Comparison of ENCODE assay signal across 11 cellular contexts in the genomic region with DNA sequence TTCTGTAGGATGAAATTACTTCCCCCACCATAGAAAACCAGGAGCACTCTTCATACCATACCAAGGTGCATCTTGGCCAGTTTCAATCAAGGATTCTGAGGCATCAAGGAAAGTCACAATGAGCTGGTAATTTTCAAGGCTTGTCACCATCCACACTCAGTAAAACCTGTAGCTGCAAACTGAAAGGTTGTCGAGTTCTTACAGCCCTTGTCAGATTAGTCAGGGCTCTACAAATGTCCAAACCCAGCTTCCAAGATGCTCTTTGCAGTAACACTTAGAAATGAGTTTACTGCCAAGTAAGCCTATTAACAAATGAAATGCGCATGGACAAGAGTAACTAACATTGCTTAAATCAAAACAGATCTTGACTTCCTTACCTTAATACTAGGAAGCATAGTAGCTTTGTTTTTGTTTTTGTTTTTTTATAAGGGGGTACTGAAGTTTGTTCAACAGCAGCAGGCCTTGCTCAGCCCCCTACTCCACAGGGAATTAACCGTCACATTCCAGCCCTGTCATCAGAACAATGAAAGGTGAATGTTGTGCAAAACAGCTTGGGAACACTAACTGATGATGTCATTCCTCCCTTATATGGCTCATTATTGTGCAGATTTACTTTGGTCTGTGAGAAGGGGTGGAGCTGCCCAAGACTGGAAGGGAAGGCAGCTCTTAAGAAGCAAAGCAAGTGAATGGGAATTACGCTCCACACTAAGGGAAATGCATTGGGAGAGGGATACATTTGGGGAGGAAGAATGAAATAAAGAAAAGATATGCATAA. TPM values are rescaled to one million over a fixed set of nuclear protein-coding genes. Genes with fewer than 3 reads are reported as not detected.
DNase-seq lines count a peak whose midpoint lies in the region; ATAC-seq and TF ChIP-seq lines count a peak whose summit lies in the region.
"Had no signal": no experiment of that assay in that cellular context is flagged by ENCODE, and none has a peak within 500 bp of the region (broad histone marks: within the 10 kb centered on the region; RNA-seq: fewer than 3 reads in every experiment).

No MANE protein-coding gene starts in this region.

- H3F3A ChIP-seq in PC-3 (ENCODE audit: low read length, unreplicated experiment): no peaks in the 10 kb centered on the region

- H3K27me3 Mint-ChIP-seq in effector memory CD8-positive, alpha-beta T cell: peaks cover 8 to 26% of the 10 kb centered on the region in 2 donors
- peaks cover 2% of the 10 kb centered on the region for H3K27me3 Mint-ChIP-seq in activated naive CD4-positive, alpha-beta T cell treated with anti-CD3 and anti-CD28 coated beads for 36 hours (ENCODE audit: low read depth)
- H3K27me3 Mint-ChIP-seq in naive thymus-derived CD4-positive, alpha-beta T cell: peaks cover 4 to 53% (median 6%) of the 10 kb centered on the region in 5 donors

- CTCF ChIA-PET in PC-3 (lab: Charles Lee): no interaction called here
- CTCF ChIA-PET in activated naive CD4-positive, alpha-beta T cell treated with anti-CD3 and anti-CD28 coated beads for 36 hours (lab: Charles Lee): interaction anchor here (0.7 to 1.0 kb wide), 2 partner anchors 9 to 41 kb away, joined by 3 read pairs; no protein-coding TSS in a partner anchor
- CTCF ChIA-PET in naive thymus-derived CD4-positive, alpha-beta T cell (lab: Charles Lee): interaction anchor here (0.6 kb wide), 1 partner anchor 241 kb away, joined by 4 read pairs; no protein-coding TSS in a partner anchor

- BruUV-seq in PC-3 (replicated peaks; lab: Mats Ljungman, UMichigan): no TSS peak

- H3K79me2 ChIP-seq in PC-3 (ENCODE audit: low read length): no peaks in the 10 kb centered on the region

- no peaks in the 10 kb centered on the region for H3K27me3 ChIP-seq in PC-3 (ENCODE audit: low read length)
- H3K27me3 ChIP-seq in foreskin keratinocyte: peaks cover 4% of the 10 kb centered on the region
- no peaks in the 10 kb centered on the region for H3K27me3 ChIP-seq in neuron (ENCODE audit: insufficient read depth, low read length)
- H3K27me3 ChIP-seq in naive thymus-derived CD4-positive, alpha-beta T cell (ENCODE audit: control insufficient read depth in 2 of 2, insufficient read depth in 2 of 2, low read length in 2 of 2): no peaks in the 10 kb centered on the region

- H3K27ac ChIP-seq in PC-3 (ENCODE audit: low read length) (no peak overlapping the region), foreskin keratinocyte (no peak overlapping the region)
- no peak overlapping the region for H3K27ac ChIP-seq in naive thymus-derived CD4-positive, alpha-beta T cell (ENCODE audit: low read depth, low read length)

- H2AFZ ChIP-seq in PC-3 (ENCODE audit: low read length) (no peak overlapping the region), neuron (ENCODE audit: low read depth, low read length) (peak overlapping the region; percentile 58)

- H3K36me3 Mint-ChIP-seq in effector memory CD8-positive, alpha-beta T cell (ENCODE audit: insufficient read depth): no peaks in the 10 kb centered on the region
- no peaks in the 10 kb centered on the region for H3K36me3 Mint-ChIP-seq in activated naive CD4-positive, alpha-beta T cell treated with anti-CD3 and anti-CD28 coated beads for 36 hours (ENCODE audit: low read depth)
- H3K36me3 Mint-ChIP-seq in naive thymus-derived CD4-positive, alpha-beta T cell: no peaks in the 10 kb centered on the region
- H3K36me3 Mint-ChIP-seq: natural killer cell had no signal

- POLR2A ChIA-PET in PC-3 (lab: Charles Lee; ENCODE audit: unreplicated experiment): no interaction called here
- POLR2A ChIA-PET in naive thymus-derived CD4-positive, alpha-beta T cell (lab: Charles Lee): no interaction called here

- H3K4me2 ChIP-seq in PC-3 (ENCODE audit: low read length): no peak overlapping the region

- H3K9ac ChIP-seq in PC-3 (ENCODE audit: low read length): no peak overlapping the region

- intact Hi-C loops in PC-3 (cut with micrococcal nuclease): no loop called here
- intact Hi-C loops in activated naive CD4-positive, alpha-beta T cell treated with anti-CD3 and anti-CD28 coated beads for 36 hours (cut with micrococcal nuclease): no loop called here
- intact Hi-C loops in naive thymus-derived CD4-positive, alpha-beta T cell (cut with micrococcal nuclease): no loop called here

- TF ChIP-seq CTCF in PC-3 (conservative IDR thresholded peaks at IDR 0.05; ENCODE audit: low read depth, low read length): no peak
- no peak for TF ChIP-seq CTCF in foreskin keratinocyte (conservative IDR thresholded peaks at IDR 0.05)

- ATAC-seq in PC-3: no peak
- peak; percentile 70 for ATAC-seq in foreskin keratinocyte
- no peak for ATAC-seq in effector memory CD8-positive, alpha-beta T cell (replicated peaks)
- no peak for ATAC-seq in naive thymus-derived CD4-positive, alpha-beta T cell
- ATAC-seq in GM18873 (IDR thresholded peaks at IDR 0.05; ENCODE audit: low FRiP score, unreplicated experiment): no peak
- ATAC-seq: natural killer cell had no signal

- no peaks in the 10 kb centered on the region for H3K4me1 Mint-ChIP-seq in effector memory CD8-positive, alpha-beta T cell (ENCODE audit: low read depth in 2 of 2)
- no peaks in the 10 kb centered on the region for H3K4me1 Mint-ChIP-seq in activated naive CD4-positive, alpha-beta T cell treated with anti-CD3 and anti-CD28 coated beads for 36 hours (ENCODE audit: low read depth)
- H3K4me1 Mint-ChIP-seq in naive thymus-derived CD4-positive, alpha-beta T cell: peaks cover 0 to 5% (median 0%) of the 10 kb centered on the region in 7 donors
- H3K4me1 Mint-ChIP-seq: natural killer cell had no signal

- H3K36me3 ChIP-seq in PC-3 (ENCODE audit: low read depth, low read length): no peaks in the 10 kb centered on the region
- no peaks in the 10 kb centered on the region for H3K36me3 ChIP-seq in neuron (ENCODE audit: insufficient read depth, low read length)
- H3K36me3 ChIP-seq in naive thymus-derived CD4-positive, alpha-beta T cell (ENCODE audit: control insufficient read depth in 2 of 3, insufficient read depth in 3 of 3, low read length in 3 of 3): no peaks in the 10 kb centered on the region

- H3K4me3 ChIP-seq in PC-3 (ENCODE audit: low read length): no peak overlapping the region
- H3K4me3 ChIP-seq in neuron (ENCODE audit: low read length): peak overlapping the region; percentile 34
- H3K4me3 ChIP-seq in naive thymus-derived CD4-positive, alpha-beta T cell (ENCODE audit: low read length): no peak overlapping the region

- H3K9me2 ChIP-seq in PC-3 (replicated peaks; ENCODE audit: low read length): no peaks in the 10 kb centered on the region

- no peaks in the 10 kb centered on the region for H4K20me1 ChIP-seq in PC-3 (ENCODE audit: low read length)

- H3K4me3 Mint-ChIP-seq in effector memory CD8-positive, alpha-beta T cell: no peak overlapping the region
- H3K4me3 Mint-ChIP-seq in activated naive CD4-positive, alpha-beta T cell treated with anti-CD3 and anti-CD28 coated beads for 36 hours: no peak overlapping the region
- H3K4me3 Mint-ChIP-seq in naive thymus-derived CD4-positive, alpha-beta T cell: no peak overlapping the region
- H3K4me3 Mint-ChIP-seq: natural killer cell had no signal

- H3K27ac Mint-ChIP-seq in effector memory CD8-positive, alpha-beta T cell: no peak overlapping the region
- H3K27ac Mint-ChIP-seq in activated naive CD4-positive, alpha-beta T cell treated with anti-CD3 and anti-CD28 coated beads for 36 hours: no peak overlapping the region
- no peak overlapping the region for H3K27ac Mint-ChIP-seq in naive thymus-derived CD4-positive, alpha-beta T cell
- H3K27ac Mint-ChIP-seq: natural killer cell had no signal

- DNase-seq in DMS53 treated with DMSO at 0.1 percent for 48 hours (lab: John Stamatoyannopoulos, UW; ENCODE audit: unreplicated experiment) (peak; percentile 22), PC-3 (peak; percentile 7), foreskin keratinocyte (peak in 1 of 2 donors; percentile 56)
- no peak for DNase-seq in effector memory CD8-positive, alpha-beta T cell
- DNase-seq in activated naive CD4-positive, alpha-beta T cell treated with anti-CD3 and anti-CD28 coated beads for 36 hours: no peak
- DNase-seq in naive thymus-derived CD4-positive, alpha-beta T cell: no peak
- DNase-seq: natural killer cell; NCI-H1436 treated with DMSO at 0.1 percent for 48 hours; stimulated activated naive CD4-positive, alpha-beta T cell had no signal

- no peaks in the 10 kb centered on the region for H3K9me3 ChIP-seq in PC-3 (ENCODE audit: low read length)
- no peaks in the 10 kb centered on the region for H3K9me3 ChIP-seq in neuron (ENCODE audit: low read length)
- H3K9me3 ChIP-seq in naive thymus-derived CD4-positive, alpha-beta T cell (ENCODE audit: control insufficient read depth in 2 of 3, low read length in 3 of 3): no peaks in the 10 kb centered on the region

- H3K4me1 ChIP-seq in PC-3 (ENCODE audit: insufficient read depth, low read length) (peaks cover 17% of the 10 kb centered on the region), foreskin keratinocyte (no peaks in the 10 kb centered on the region), neuron (ENCODE audit: insufficient read depth, low read length) (peaks cover 33% of the 10 kb centered on the region)
- H3K4me1 ChIP-seq in naive thymus-derived CD4-positive, alpha-beta T cell (ENCODE audit: control insufficient read depth in 2 of 2, insufficient read depth in 2 of 2, low read length in 2 of 2): no peaks in the 10 kb centered on the region

- no peaks in the 10 kb centered on the region for H3K9me3 Mint-ChIP-seq in effector memory CD8-positive, alpha-beta T cell
- no peaks in the 10 kb centered on the region for H3K9me3 Mint-ChIP-seq in activated naive CD4-positive, alpha-beta T cell treated with anti-CD3 and anti-CD28 coated beads for 36 hours
- no peaks in the 10 kb centered on the region for H3K9me3 Mint-ChIP-seq in naive thymus-derived CD4-positive, alpha-beta T cell
- H3K9me3 Mint-ChIP-seq: natural killer cell had no signal

RNA-seq across cellular contexts. Expression of gene TMEM30A, which starts 49.9 kb away (rescaled TPM):
- total RNA-seq in PC-3 (2014; rRNA removed): 35.7 and 36.8 TPM in 2 replicates
- total RNA-seq in foreskin keratinocyte: 69.1 and 72.1 TPM in 2 replicates
- 24.5 and 28.8 TPM in 2 replicates for polyA plus RNA-seq in foreskin keratinocyte
- total RNA-seq in activated naive CD4-positive, alpha-beta T cell treated with anti-CD3 and anti-CD28 coated beads for 36 hours: 10 to 100 TPM; 68.9 to 76.0 TPM
- total RNA-seq in naive thymus-derived CD4-positive, alpha-beta T cell: 10 to 100 TPM; 36.2 to 91.4 (median 61.1) TPM
- 10 to 100 TPM; 26.7 to 39.4 TPM for polyA plus RNA-seq in naive thymus-derived CD4-positive, alpha-beta T cell

Comparison
In these comparisons a context has a peak if more than half of its experiments do, and no peak if none do; other contexts are left out.
1. DNase-seq: peak in DMS53 treated with DMSO at 0.1 percent for 48 hours (single experiment) and PC-3 (single experiment); none in effector memory CD8-positive, alpha-beta T cell (0 of 3), activated naive CD4-positive, alpha-beta T cell treated with anti-CD3 and anti-CD28 coated beads for 36 hours (single experiment) and naive thymus-derived CD4-positive, alpha-beta T cell (0 of 9).